2 cellular contexts compared by ENCODE assay signal in genomic region chr5:10527281-10527950, GRCh38.
TF ChIP-seq lines count a peak whose summit lies in the region.

No MANE protein-coding gene starts in this region.

TF ChIP-seq in GM23338, 12 proteins besides CTCF, POLR2A, EP300 and RAD21:
- TF ChIP-seq EZH2phosphoT487 (IDR thresholded peaks at IDR 0.05; ENCODE audit: unreplicated experiment) (no peak), ZNF331 (CRISPR knock-in tag; IDR thresholded peaks at IDR 0.05; ENCODE audit: low read depth) (no peak), EZH2 (IDR thresholded peaks at IDR 0.05; ENCODE audit: low read depth, unreplicated experiment) (no peak), POLR2AphosphoS5 (IDR thresholded peaks at IDR 0.05; ENCODE audit: low read depth) (no peak), ZNF114 (CRISPR knock-in tag; IDR thresholded peaks at IDR 0.05) (no peak), NANOG (IDR thresholded peaks at IDR 0.05; ENCODE audit: borderline replicate concordance) (no peak), STAT1 (IDR thresholded peaks at IDR 0.05; ENCODE audit: unreplicated experiment) (no peak), REST (IDR thresholded peaks at IDR 0.05; ENCODE audit: unreplicated experiment) (no peak), ETS1 (IDR thresholded peaks at IDR 0.05) (no peak), CREB1 (CRISPR knock-in tag; IDR thresholded peaks at IDR 0.05; ENCODE audit: low read depth) (no peak), JUNB (IDR thresholded peaks at IDR 0.05; ENCODE audit: unreplicated experiment) (no peak), ZNF462 (CRISPR knock-in tag; IDR thresholded peaks at IDR 0.05) (no peak)

TF ChIP-seq in H1, 55 proteins besides CTCF, POLR2A, EP300 and RAD21:
- TF ChIP-seq TCF12 (IDR thresholded peaks at IDR 0.05; ENCODE audit: low read depth, low read length) (no peak), SRF (IDR thresholded peaks at IDR 0.05; ENCODE audit: low read depth, low read length) (no peak), FOSL1 (IDR thresholded peaks at IDR 0.05; ENCODE audit: insufficient read depth, low read depth, low read length) (no peak), CREB1 (IDR thresholded peaks at IDR 0.05) (no peak), JUN (IDR thresholded peaks at IDR 0.05; ENCODE audit: low read depth, low read length) (no peak), BACH1 (IDR thresholded peaks at IDR 0.05; ENCODE audit: low read length) (no peak), TAF7 (optimal IDR thresholded peaks at IDR 0.05; ENCODE audit: borderline replicate concordance, low read depth, low read length) (no peak), E2F6 (IDR thresholded peaks at IDR 0.05) (no peak)
